In genomic region chr6:36559394-36559793, GRCh38 we compare ENCODE assay signal across 20 cellular contexts. TPM values are rescaled to one million over a fixed set of nuclear protein-coding genes. Genes with fewer than 3 reads are reported as not detected.
DNase-seq lines count a peak whose midpoint lies in the region; ATAC-seq, FAIRE-seq and TF ChIP-seq lines count a peak whose summit lies in the region.
"Had no signal": no experiment of that assay in that cellular context is flagged by ENCODE, and none has a peak within 500 bp of the region (broad histone marks: within the 10 kb centered on the region; RNA-seq: fewer than 3 reads in every experiment).

No MANE protein-coding gene starts in this region.

- no peak for TF ChIP-seq CTCF in GM12878 (IDR thresholded peaks at IDR 0.05 in 2 of 3, conservative IDR thresholded peaks at IDR 0.05 in 1 of 3; ENCODE audit: control insufficient read depth in 2 of 3, extremely low read depth in 1 of 3, insufficient read depth in 1 of 3, low read depth in 3 of 3, low read length in 3 of 3)

- no peak for TF ChIP-seq POLR2A in GM12878 (IDR thresholded peaks at IDR 0.05; ENCODE audit: low read depth, low read length)

- CTCF ChIA-PET in GM12878 (lab: Yijun Ruan, JAX), result interaction anchor here (0.7 to 3.3 kb wide), 7 partner anchors 9 to 207 kb away, joined by 3 to 11 read pairs (median 3); no protein-coding TSS in a partner anchor

- POLR2A ChIA-PET in GM12878 (lab: Charles Lee), result interaction anchor here (1.0 to 1.4 kb wide), 3 partner anchors 11 to 141 kb away, joined by 3 to 5 read pairs (median 4); no protein-coding TSS in a partner anchor

- TF ChIP-seq EP300 in GM12878 (IDR thresholded peaks at IDR 0.05; ENCODE audit: borderline replicate concordance in 1 of 2, control insufficient read depth in 1 of 2, low read depth in 2 of 2, low read length in 2 of 2), result 0 out of 4 replicates have a peak, but pooled peaks of 1 of the 2 experiments have one; percentile 31

- peak; percentile 54 for FAIRE-seq in GM18507 (lab: Jason Lieb, UNC)
- no peak for FAIRE-seq in GM12878 (lab: Jason Lieb, UNC)
- no peak for FAIRE-seq in small intestine (lab: Jason Lieb, UNC)
- FAIRE-seq: G401.6, RCC 7860 had no signal

- no peak overlapping the region for H3K4me3 Mint-ChIP-seq in stimulated activated memory B cell treated with anti-CD40 and anti-IgM and Interleukin-4, amounts not matched to agents 10 μg/mL and 1 μg/mL and 100 μg/mL, for 72 hours
- H3K4me3 Mint-ChIP-seq: CD4-positive, alpha-beta memory T cell had no signal

- peak overlapping the region; percentile 77 for H2AFZ ChIP-seq in Karpas-422 (ENCODE audit: low read length)
- H2AFZ ChIP-seq in GM12878 (ENCODE audit: control insufficient read depth, low read depth, low read length), result no peak overlapping the region

- H3K27me3 Mint-ChIP-seq in stimulated activated memory B cell treated with anti-CD40 and anti-IgM and Interleukin-4, amounts not matched to agents 10 μg/mL and 1 μg/mL and 100 μg/mL, for 72 hours, result no peaks in the 10 kb centered on the region

- H3K4me3 ChIP-seq in Karpas-422 (ENCODE audit: low read length) (no peak overlapping the region), GM12878 (no peak overlapping the region), small intestine (ENCODE audit: low read depth in 1 of 2, low read length in 2 of 2) (no peak overlapping the region)
- H3K4me3 ChIP-seq: HAP-1, SK-N-MC had no signal

- SMC1A ChIA-PET in GM12878 (lab: Charles Lee; ENCODE audit: uncharacterized antibody, unreplicated experiment), result interaction anchor here (1.0 to 3.7 kb wide), 7 partner anchors 9 to 43 kb away, joined by 3 to 19 read pairs (median 5); no protein-coding TSS in a partner anchor

- no peaks in the 10 kb centered on the region for H3K36me3 Mint-ChIP-seq in stimulated activated memory B cell treated with anti-CD40 and anti-IgM and Interleukin-4, amounts not matched to agents 10 μg/mL and 1 μg/mL and 100 μg/mL, for 72 hours
- H3K36me3 Mint-ChIP-seq: CD4-positive, alpha-beta memory T cell had no signal

- H3K4me2 ChIP-seq in Karpas-422 (ENCODE audit: low read depth, low read length, poor library complexity, severe bottlenecking), result peak overlapping the region; percentile 22
- H3K4me2 ChIP-seq in GM12878 (ENCODE audit: control insufficient read depth, insufficient read depth), result no peak overlapping the region

- H4K20me1 ChIP-seq in Karpas-422 (ENCODE audit: insufficient read depth, low read depth, low read length) (no peaks in the 10 kb centered on the region), GM12878 (ENCODE audit: control insufficient read depth, insufficient read depth) (no peaks in the 10 kb centered on the region)

- no peaks in the 10 kb centered on the region for H3K9me2 ChIP-seq in Karpas-422 (replicated peaks; ENCODE audit: insufficient read depth, low read length)

- H3K9me3 ChIP-seq in Karpas-422 (ENCODE audit: low read length) (no peaks in the 10 kb centered on the region), GM12878 (replicated peaks; ENCODE audit: control insufficient read depth, insufficient read depth, low read length) (no peaks in the 10 kb centered on the region), small intestine (ENCODE audit: control insufficient read depth, low read depth) (no peaks in the 10 kb centered on the region)
- H3K9me3 ChIP-seq: HAP-1 had no signal

- RAD21 ChIA-PET in GM12878 (lab: Charles Lee; ENCODE audit: unreplicated experiment), result interaction anchor here (0.7 to 1.0 kb wide), 3 partner anchors 47 to 71 kb away, joined by 3 to 4 read pairs (median 3); no protein-coding TSS in a partner anchor

- H3K27ac ChIP-seq in Karpas-422 (ENCODE audit: low read length) (no peak overlapping the region), GM12878 (ENCODE audit: control insufficient read depth, insufficient read depth) (no peak overlapping the region), small intestine (ENCODE audit: low read depth in 1 of 2, low read length in 1 of 2) (no peak overlapping the region)
- H3K27ac ChIP-seq: SK-N-MC had no signal

- in situ Hi-C loops in GM12878 (cut with MboI), result no loop called here

- intact Hi-C loops in GM12878 (cut with micrococcal nuclease; ENCODE audit: unreplicated experiment), result no loop called here

- H3K4me1 ChIP-seq in Karpas-422 (ENCODE audit: low read length), result peaks cover 20% of the 10 kb centered on the region
- H3K4me1 ChIP-seq in GM12878 (ENCODE audit: control insufficient read depth, insufficient read depth, low read length), result no peaks in the 10 kb centered on the region
- H3K4me1 ChIP-seq in small intestine (ENCODE audit: control insufficient read depth in 2 of 2, insufficient read depth in 1 of 2, low read depth in 1 of 2, low read length in 1 of 2), result no peaks in the 10 kb centered on the region
- H3K4me1 ChIP-seq: HAP-1 had no signal

- H3K27me3 ChIP-seq in Karpas-422 (ENCODE audit: low read length) (no peaks in the 10 kb centered on the region), GM12878 (replicated peaks in 1 of 2; ENCODE audit: control insufficient read depth in 2 of 2, insufficient read depth in 2 of 2, low read length in 1 of 2) (no peaks in the 10 kb centered on the region), small intestine (ENCODE audit: control insufficient read depth in 2 of 2, insufficient read depth in 2 of 2, low read length in 2 of 2) (no peaks in the 10 kb centered on the region)

- H3K9ac ChIP-seq in Karpas-422 (ENCODE audit: low read length), result no peak overlapping the region
- no peak overlapping the region for H3K9ac ChIP-seq in GM12878 (ENCODE audit: control insufficient read depth, insufficient read depth, low read length)

- WGBS in GM12878 (ENCODE audit: insufficient coverage, insufficient replicate concordance, low lambda C conversion rate, missing lambda C conversion rate), result 29% methylated on average over 5 of the region's 5 CpGs
- 78 to 80% (median 78%) methylated on average over 5 of the region's 5 CpGs for WGBS in small intestine, 3 donors

- H3K79me2 ChIP-seq in Karpas-422 (ENCODE audit: low read length) (no peaks in the 10 kb centered on the region), GM12878 (ENCODE audit: control insufficient read depth, insufficient read depth, low read length) (no peaks in the 10 kb centered on the region)

- DNase-seq in GM18507 (ENCODE audit: extremely low spot score, insufficient read length, low read depth) (no peak), Karpas-422 (no peak), GM12878 (ENCODE audit: low read depth, low spot score) (no peak), small intestine (no peak), SKM-1 treated with dmso at 0.1 percent for 144 hours (lab: John Stamatoyannopoulos, UW; ENCODE audit: unreplicated experiment) (no peak), SKM-1 (lab: John Stamatoyannopoulos, UW; ENCODE audit: unreplicated experiment) (no peak)
- DNase-seq: ACHN; AML-193; CD4-positive, alpha-beta memory T cell; DMS79 treated with DMSO at 0.1 percent for 48 hours; NCI-H1436; NCI-H2029; NCI-H446 treated with DMSO at 0.1 percent for 48 hours; NCI-H82; Right ventricle myocardium superior had no signal

- peak; percentile 93 for ATAC-seq in GM12878
- ATAC-seq in stimulated activated memory B cell treated with anti-CD40 and anti-IgM and Interleukin-4, amounts not matched to agents 10 μg/mL and 1 μg/mL and 100 μg/mL, for 72 hours, result peak; percentile 54

- no TSS peak for BruUV-seq in GM12878 (replicated peaks; lab: Mats Ljungman, UMichigan)

- H3K4me1 Mint-ChIP-seq in stimulated activated memory B cell treated with anti-CD40 and anti-IgM and Interleukin-4, amounts not matched to agents 10 μg/mL and 1 μg/mL and 100 μg/mL, for 72 hours, result peaks cover 22% of the 10 kb centered on the region

- peak overlapping the region; percentile 43 for H3K27ac Mint-ChIP-seq in stimulated activated memory B cell treated with anti-CD40 and anti-IgM and Interleukin-4, amounts not matched to agents 10 μg/mL and 1 μg/mL and 100 μg/mL, for 72 hours

- H3K9me3 Mint-ChIP-seq in stimulated activated memory B cell treated with anti-CD40 and anti-IgM and Interleukin-4, amounts not matched to agents 10 μg/mL and 1 μg/mL and 100 μg/mL, for 72 hours, result no peaks in the 10 kb centered on the region
- H3K9me3 Mint-ChIP-seq: CD4-positive, alpha-beta memory T cell had no signal

- no peaks in the 10 kb centered on the region for H3K36me3 ChIP-seq in Karpas-422 (ENCODE audit: insufficient read depth, low read length)
- H3K36me3 ChIP-seq in GM12878 (ENCODE audit: control insufficient read depth in 2 of 2, insufficient read depth in 2 of 2, low read length in 1 of 2), result no peaks in the 10 kb centered on the region
- no peaks in the 10 kb centered on the region for H3K36me3 ChIP-seq in small intestine (ENCODE audit: control insufficient read depth in 2 of 2, insufficient read depth in 2 of 2, low read length in 2 of 2)
- H3K36me3 ChIP-seq: HAP-1 had no signal

- no peak for TF ChIP-seq RAD21 in GM12878 (IDR thresholded peaks at IDR 0.05; ENCODE audit: insufficient read depth, low read depth, low read length)

RNA-seq across cellular contexts. Expression of gene STK38, which starts 12.1 kb away (rescaled TPM):
- total RNA-seq in Karpas-422 (2014; rRNA removed; shearing (Covaris generic); ENCODE audit: low replicate concordance), result 16.8 and 31.5 TPM in 2 replicates
- 26.5 and 28.5 TPM in 2 replicates for total RNA-seq in GM12878 (2013; cell fraction: nucleolus; rRNA removed)
- total RNA-seq in GM12878 (2014; rRNA removed) (9.4 and 10.5 TPM in 2 replicates), GM12878 (2014; rRNA removed; fragmentation: Illumina TruSeq; extraction: Trizol) (13.6 and 13.7 TPM in 2 replicates), GM12878 (2021) (13.1 and 15.4 TPM in 2 replicates)
- 10.0 TPM for polyA plus RNA-seq in GM12878 (2011; ENCODE audit: low read depth)
- polyA plus RNA-seq in GM12878 (2011; rRNA removed) (13.5 and 17.0 TPM in 2 replicates), GM12878 (2014; fragmentation: Illumina TruSeq; extraction: Trizol) (18.7 and 22.1 TPM in 2 replicates), GM12878 (2014; fragmentation: Nextera tagmentation; extraction: Ambion mirVana) (1 to 10 TPM; 4.1 to 6.6 TPM), GM12878 (2014; rRNA removed) (11.2 and 11.8 TPM in 2 replicates), GM12878 (2016; fragmentation: Nextera tagmentation; extraction: Ambion mirVana) (10 to 100 TPM; 17.1 to 17.5 TPM), small intestine (10 to 100 TPM; 27.6 to 52.1 (median 34.0) TPM)
- polyA plus RNA-seq in GM12878 (2011; cell fraction: cytosol; rRNA removed), result 7.0 and 10.3 TPM in 2 replicates
- polyA plus RNA-seq in GM12878 (2011; cell fraction: nucleus; rRNA removed), result 18.9 and 19.3 TPM in 2 replicates
- polyA plus RNA-seq in GM12878 (2012), result 10.1 and 13.7 TPM in 2 replicates
- 6.7 and 7.2 TPM in 2 replicates for polyA minus RNA-seq in GM12878 (2011; rRNA and poly(A)+ RNA removed)
- 3.7 and 5.0 TPM in 2 replicates for polyA minus RNA-seq in GM12878 (2011; cell fraction: cytosol; rRNA and poly(A)+ RNA removed)
- polyA minus RNA-seq in GM12878 (2011; cell fraction: nucleus; rRNA and poly(A)+ RNA removed), result 5.0 and 7.3 TPM in 2 replicates

RNA-seq across cellular contexts. Expression of gene SRSF3, which starts 34.8 kb away (rescaled TPM):
- 216 and 248 TPM in 2 replicates for total RNA-seq in Karpas-422 (2014; rRNA removed; shearing (Covaris generic); ENCODE audit: low replicate concordance)
- 206 and 241 TPM in 2 replicates for total RNA-seq in GM12878 (2013; cell fraction: nucleolus; rRNA removed)
- total RNA-seq in GM12878 (2014; rRNA removed) (195 and 229 TPM in 2 replicates), GM12878 (2014; rRNA removed; fragmentation: Illumina TruSeq; extraction: Trizol) (240 and 256 TPM in 2 replicates), GM12878 (2021) (456 and 467 TPM in 2 replicates)
- 111 TPM for polyA plus RNA-seq in GM12878 (2011; ENCODE audit: low read depth)
- polyA plus RNA-seq in GM12878 (2011; rRNA removed) (499 and 606 TPM in 2 replicates), GM12878 (2014; fragmentation: Illumina TruSeq; extraction: Trizol) (314 and 338 TPM in 2 replicates), GM12878 (2014; fragmentation: Nextera tagmentation; extraction: Ambion mirVana) (1,000 to 10,000 TPM in 1 of 2 experiments, 100 to 1,000 TPM in 1; 971 to 1,377 TPM), GM12878 (2014; rRNA removed) (482 and 486 TPM in 2 replicates), GM12878 (2016; fragmentation: Nextera tagmentation; extraction: Ambion mirVana) (100 to 1,000 TPM; 569 to 577 TPM), small intestine (100 to 1,000 TPM; 115 to 311 (median 126) TPM)
- polyA plus RNA-seq in GM12878 (2011; cell fraction: cytosol; rRNA removed), result 365 and 371 TPM in 2 replicates
- polyA plus RNA-seq in GM12878 (2011; cell fraction: nucleus; rRNA removed), result 363 and 479 TPM in 2 replicates
- polyA plus RNA-seq in GM12878 (2012), result 225 and 308 TPM in 2 replicates
- 211 and 244 TPM in 2 replicates for polyA minus RNA-seq in GM12878 (2011; rRNA and poly(A)+ RNA removed)
- 69.4 and 86.1 TPM in 2 replicates for polyA minus RNA-seq in GM12878 (2011; cell fraction: cytosol; rRNA and poly(A)+ RNA removed)
- 133 and 210 TPM in 2 replicates for polyA minus RNA-seq in GM12878 (2011; cell fraction: nucleus; rRNA and poly(A)+ RNA removed)
